25 cellular contexts compared by ENCODE assay signal in genomic region chr11:119248750-119249670, GRCh38. TPM values are rescaled to one million over a fixed set of nuclear protein-coding genes. Genes with fewer than 3 reads are reported as not detected.
DNase-seq lines count a peak whose midpoint lies in the region; ATAC-seq, FAIRE-seq and TF ChIP-seq lines count a peak whose summit lies in the region.
"Had no signal": no experiment of that assay in that cellular context is flagged by ENCODE, and none has a peak within 500 bp of the region (broad histone marks: within the 10 kb centered on the region; RNA-seq: fewer than 3 reads in every experiment).

No MANE protein-coding gene starts in this region.

- H3K36me3 Mint-ChIP-seq in activated naive CD4-positive, alpha-beta T cell treated with anti-CD3 and anti-CD28 coated beads, Interleukin-2, amount 50 U/mL, for 72 hours, result peaks cover 0 to 6% of the 10 kb centered on the region in 2 donors

- H2AK5ac ChIP-seq in trophoblast cell (ENCODE audit: low read length), result no peak overlapping the region

- H3K23ac ChIP-seq in trophoblast cell (ENCODE audit: low read length), result no peak overlapping the region

- WGBS in trophoblast cell (ENCODE audit: extremely low coverage, insufficient coverage, insufficient read length), result no CpG with 5 or more reads among the region's 8 CpGs

- no peak overlapping the region for H2BK120ac ChIP-seq in trophoblast cell (ENCODE audit: insufficient read depth, low read length, poor library complexity)

- H3K27ac ChIP-seq in trophoblast cell (ENCODE audit: low read depth, low read length), result no peak overlapping the region
- H3K27ac ChIP-seq in vagina, result no peak overlapping the region
- no peak overlapping the region for H3K27ac ChIP-seq in effector memory CD4-positive, alpha-beta T cell (ENCODE audit: insufficient read depth, low read length, poor library complexity, severe bottlenecking)
- H3K27ac ChIP-seq: esophagus squamous epithelium, SK-N-MC, tibial nerve had no signal

- no peak overlapping the region for H3K4me3 ChIP-seq in trophoblast cell (ENCODE audit: low read depth, low read length)
- H3K4me3 ChIP-seq in vagina, result no peak overlapping the region
- H3K4me3 ChIP-seq in effector memory CD4-positive, alpha-beta T cell (ENCODE audit: insufficient read depth, low read depth, low read length, poor library complexity, severe bottlenecking), result no peak overlapping the region
- H3K4me3 ChIP-seq: esophagus squamous epithelium, lung, SK-N-MC, tibial nerve had no signal

- H3K9me3 ChIP-seq in trophoblast cell (ENCODE audit: insufficient read depth, low read depth, low read length) (no peaks in the 10 kb centered on the region), vagina (no peaks in the 10 kb centered on the region)
- no peaks in the 10 kb centered on the region for H3K9me3 ChIP-seq in effector memory CD4-positive, alpha-beta T cell (ENCODE audit: control insufficient read depth, low read length)
- H3K9me3 ChIP-seq: esophagus squamous epithelium, tibial nerve had no signal

- H4K8ac ChIP-seq in trophoblast cell (ENCODE audit: low read depth, low read length), result no peak overlapping the region

- H2BK5ac ChIP-seq in trophoblast cell (ENCODE audit: low read depth, low read length, poor library complexity), result no peak overlapping the region

- no peaks in the 10 kb centered on the region for H3K79me1 ChIP-seq in trophoblast cell (ENCODE audit: low read length)

- no peak overlapping the region for H4K12ac ChIP-seq in trophoblast cell (ENCODE audit: low read depth, low read length)

- H3K4me2 ChIP-seq in trophoblast cell (ENCODE audit: low read length), result no peak overlapping the region

- H3K27me3 ChIP-seq in trophoblast cell (ENCODE audit: insufficient read depth, low read length), result no peaks in the 10 kb centered on the region
- H3K27me3 ChIP-seq in vagina, result no peaks in the 10 kb centered on the region
- no peaks in the 10 kb centered on the region for H3K27me3 ChIP-seq in effector memory CD4-positive, alpha-beta T cell (replicated peaks; ENCODE audit: control insufficient read depth, insufficient read depth, low read length, poor library complexity, severe bottlenecking)
- H3K27me3 ChIP-seq: esophagus squamous epithelium, tibial nerve had no signal

- H2BK12ac ChIP-seq in trophoblast cell (ENCODE audit: low read length), result peak overlapping the region; percentile 22

- no peak overlapping the region for H3K18ac ChIP-seq in trophoblast cell (ENCODE audit: low read length)

- H3K27ac Mint-ChIP-seq in activated naive CD4-positive, alpha-beta T cell treated with anti-CD3 and anti-CD28 coated beads, Interleukin-2, amount 50 U/mL, for 72 hours, result peak overlapping the region in 1 of 2 donors; percentile 44

- H3K36me3 ChIP-seq in trophoblast cell (ENCODE audit: control insufficient read depth in 1 of 2, insufficient read depth in 2 of 2, low read length in 2 of 2), result peaks cover 3 to 4% of the 10 kb centered on the region in 2 experiments
- no peaks in the 10 kb centered on the region for H3K36me3 ChIP-seq in vagina
- H3K36me3 ChIP-seq in effector memory CD4-positive, alpha-beta T cell (ENCODE audit: control insufficient read depth, insufficient read depth, low read length), result peaks cover 3% of the 10 kb centered on the region

- no peak overlapping the region for H3K9ac ChIP-seq in trophoblast cell (ENCODE audit: low read length)

- H4K91ac ChIP-seq in trophoblast cell (ENCODE audit: low read depth, low read length), result no peak overlapping the region

- peak; percentile 29 to 38 for ATAC-seq in activated naive CD4-positive, alpha-beta T cell treated with anti-CD3 and anti-CD28 coated beads, Interleukin-2, amount 50 U/mL, for 72 hours
- ATAC-seq in GM19452 (IDR thresholded peaks at IDR 0.05; ENCODE audit: unreplicated experiment), result no peak

- no peak overlapping the region for H3K14ac ChIP-seq in trophoblast cell (ENCODE audit: low read length)

- H2AFZ ChIP-seq in trophoblast cell (ENCODE audit: insufficient read depth, low read length, poor library complexity), result no peak overlapping the region

- intact Hi-C loops in vagina (cut with DNase I), result no loop called here

- no peaks in the 10 kb centered on the region for H3K9me3 Mint-ChIP-seq in activated naive CD4-positive, alpha-beta T cell treated with anti-CD3 and anti-CD28 coated beads, Interleukin-2, amount 50 U/mL, for 72 hours
- H3K9me3 Mint-ChIP-seq: H9 had no signal

- no peak for TF ChIP-seq POLR2A in vagina (IDR thresholded peaks at IDR 0.05)

- H3K4me1 ChIP-seq in trophoblast cell (ENCODE audit: control insufficient read depth in 1 of 2, insufficient read depth in 2 of 2, low read length in 2 of 2) (peaks cover 4 to 5% of the 10 kb centered on the region in 2 experiments), vagina (no peaks in the 10 kb centered on the region)
- peaks cover 5% of the 10 kb centered on the region for H3K4me1 ChIP-seq in effector memory CD4-positive, alpha-beta T cell (ENCODE audit: control insufficient read depth, insufficient read depth, low read length, poor library complexity, severe bottlenecking)
- H3K4me1 ChIP-seq: tibial nerve had no signal

- H3K79me2 ChIP-seq in trophoblast cell (ENCODE audit: control insufficient read depth, insufficient read depth, low read length, poor library complexity), result no peaks in the 10 kb centered on the region

- peak; percentile 22 for DNase-seq in stimulated activated CD4-positive, alpha-beta T cell treated with anti-CD3 and anti-CD28 coated beads, Interleukin-12 subunit alpha, Interleukin-12 subunit beta, amount 100 ng/mL, for 4 hours
- DNase-seq in stimulated activated CD4-positive, alpha-beta T cell treated with anti-CD3 and anti-CD28 coated beads, Interleukin-2, amount 100 ng/mL, for 48 hours, result no peak
- DNase-seq in GM18507 (ENCODE audit: extremely low spot score, insufficient read length, low read depth), result no peak
- DNase-seq in activated naive CD4-positive, alpha-beta T cell treated with anti-CD3 and anti-CD28 coated beads, Interleukin-2, amount 50 U/mL, for 72 hours (ENCODE audit: low spot score in 2 of 2), result no peak
- no peak for DNase-seq in trophoblast cell
- DNase-seq in vagina (ENCODE audit: extremely low spot score in 2 of 2), result no peak
- DNase-seq in effector memory CD4-positive, alpha-beta T cell, result no peak
- DNase-seq: activated CD4-positive, CD25-positive, alpha-beta regulatory T cell treated with anti-CD3 and anti-CD28 coated beads, Interleukin-2, amount 50 U/mL, for 72 hours; activated CD8-positive, alpha-beta memory T cell treated with anti-CD3 and anti-CD28 coated beads, Interleukin-2, amount 50 U/mL, for 4 hours; activated gamma-delta T cell treated with Interleukin-2 at 50 U/mL for 16 hours; cerebellar nuclear complex; effector CD4-positive, alpha-beta T cell; esophagus squamous epithelium; H9; NCI-H1092 treated with DMSO at 0.1 percent for 48 hours; NCI-H2081; NCI-H446 treated with DMSO at 0.1 percent for 48 hours; NK-92 treated with Interleukin-12 subunit alpha and Interleukin-12 subunit beta, amount 100 ng/mL, for 24 hours; retina; T1000 had no signal

- H3K4ac ChIP-seq in trophoblast cell (ENCODE audit: low read depth, low read length), result no peak overlapping the region

- FAIRE-seq in GM18507 (lab: Jason Lieb, UNC), result peak; percentile 65
- FAIRE-seq: keratinocyte had no signal

- TF ChIP-seq CTCF in vagina (IDR thresholded peaks at IDR 0.05), result no peak

RNA-seq across cellular contexts. Expression of gene CBL, which starts 42.9 kb away (rescaled TPM):
- 10 to 100 TPM; 32.3 to 50.0 TPM for total RNA-seq in activated naive CD4-positive, alpha-beta T cell treated with anti-CD3 and anti-CD28 coated beads, Interleukin-2, amount 50 U/mL, for 72 hours
- 23.5 and 23.9 TPM in 2 replicates for polyA plus RNA-seq in trophoblast cell (2013)
- 15.5 TPM for total RNA-seq in vagina
